9 cellular contexts compared by ENCODE assay signal in the genomic region with DNA sequence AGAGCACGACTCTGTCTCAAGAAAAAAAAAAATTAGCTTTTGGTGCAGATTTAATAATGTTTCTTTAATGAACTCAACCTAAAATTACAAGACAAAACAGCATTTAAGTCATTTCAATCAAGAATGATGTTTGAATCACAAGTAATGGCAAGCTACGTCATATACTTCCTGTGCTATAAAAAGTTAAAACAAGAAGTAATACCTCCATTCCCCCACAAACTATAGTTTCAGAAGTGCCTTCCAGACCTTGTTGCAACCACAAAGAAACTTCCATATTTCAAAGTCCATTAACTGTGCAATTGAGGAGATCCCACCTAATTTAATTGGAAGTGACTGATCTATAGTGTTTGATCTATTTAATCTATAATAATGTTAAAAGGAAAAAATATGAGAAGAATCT. TPM values are rescaled to one million over a fixed set of nuclear protein-coding genes. Genes with fewer than 3 reads are reported as not detected.
A peak's percentile ranks its signal among the peaks of the same experiment; 100 is the strongest.
DNase-seq lines count a peak whose midpoint lies in the region; ATAC-seq and TF ChIP-seq lines count a peak whose summit lies in the region.
"Had no signal": no experiment of that assay in that cellular context is flagged by ENCODE, and none has a peak within 500 bp of the region (broad histone marks: within the 10 kb centered on the region; RNA-seq: fewer than 3 reads in every experiment).

No MANE protein-coding gene starts in this region.

- no peaks in the 10 kb centered on the region for H3K36me3 Mint-ChIP-seq in natural killer cell
- H3K36me3 Mint-ChIP-seq in natural killer cell treated with Interleukin-12 subunit alpha and Interleukin-12 subunit beta and Interleukin-15 and Interleukin-18, amount 100 ng/mL, for 72 hours, result no peaks in the 10 kb centered on the region

- no peaks in the 10 kb centered on the region for H3K9me3 Mint-ChIP-seq in natural killer cell
- H3K9me3 Mint-ChIP-seq in natural killer cell treated with Interleukin-12 subunit alpha and Interleukin-12 subunit beta and Interleukin-15 and Interleukin-18, amount 100 ng/mL, for 72 hours, result no peaks in the 10 kb centered on the region

- H3K27me3 Mint-ChIP-seq in natural killer cell (ENCODE audit: low read depth in 2 of 2), result no peaks in the 10 kb centered on the region
- H3K27me3 Mint-ChIP-seq in natural killer cell treated with Interleukin-12 subunit alpha and Interleukin-12 subunit beta and Interleukin-15 and Interleukin-18, amount 100 ng/mL, for 72 hours, result no peaks in the 10 kb centered on the region

- ATAC-seq in natural killer cell, result peak; percentile 75 to 93 (median 81)
- no peak for ATAC-seq in natural killer cell treated with Interleukin-12 subunit alpha and Interleukin-12 subunit beta and Interleukin-15 and Interleukin-18, amount 100 ng/mL, for 72 hours
- peak; percentile 56 for ATAC-seq in HG03064 (IDR thresholded peaks at IDR 0.05; ENCODE audit: low read depth, unreplicated experiment)
- no peak for ATAC-seq in HG02642 (IDR thresholded peaks at IDR 0.05; ENCODE audit: poor library complexity, unreplicated experiment)
- no peak for ATAC-seq in mucosa of descending colon
- ATAC-seq in upper lobe of left lung (ENCODE audit: low FRiP score in 2 of 2), result no peak

- peak overlapping the region; percentile 74 to 79 for H3K27ac Mint-ChIP-seq in natural killer cell
- H3K27ac Mint-ChIP-seq in natural killer cell treated with Interleukin-12 subunit alpha and Interleukin-12 subunit beta and Interleukin-15 and Interleukin-18, amount 100 ng/mL, for 72 hours, result no peak overlapping the region

- no peak for TF ChIP-seq EP300 in upper lobe of left lung (IDR thresholded peaks at IDR 0.05)

- intact Hi-C loops in natural killer cell (cut with micrococcal nuclease), result loop anchor here (1.0 kb wide), 1 partner anchor 15 kb away; a partner anchor contains a TSS
- intact Hi-C loops in mucosa of descending colon (cut with DNase I, micrococcal nuclease), result no loop called here

- H3K4me1 ChIP-seq in OCI-LY3 (ENCODE audit: low read length) (peaks cover 15% of the 10 kb centered on the region), mucosa of descending colon (ENCODE audit: low read depth) (no peaks in the 10 kb centered on the region), upper lobe of left lung (peaks cover 0 to 3% (median 0%) of the 10 kb centered on the region in 4 donors)

- 73 to 81% methylated on average over 2 of the region's 2 CpGs for WGBS in upper lobe of left lung, 2 donors

- peak overlapping the region; percentile 10; the same call in 1 of the 2 replicates for H3K4me2 ChIP-seq in OCI-LY3 (ENCODE audit: low read length)

- TF ChIP-seq POLR2A in upper lobe of left lung (IDR thresholded peaks at IDR 0.05), result no peak

- H3K79me2 ChIP-seq in OCI-LY3 (ENCODE audit: low read length), result peaks cover 75% of the 10 kb centered on the region

- H3K27me3 ChIP-seq in OCI-LY3 (ENCODE audit: low read depth, low read length) (no peaks in the 10 kb centered on the region), upper lobe of left lung (no peaks in the 10 kb centered on the region)

- peaks cover 52% of the 10 kb centered on the region for H4K20me1 ChIP-seq in OCI-LY3 (ENCODE audit: insufficient read depth, low read length)

- H2AFZ ChIP-seq in OCI-LY3 (ENCODE audit: low read depth, low read length), result no peak overlapping the region

- DNase-seq in natural killer cell, result no peak
- no peak for DNase-seq in natural killer cell treated with Interleukin-12 subunit alpha and Interleukin-12 subunit beta and Interleukin-15 and Interleukin-18, amount 100 ng/mL, for 72 hours (ENCODE audit: low spot score)
- DNase-seq in mucosa of descending colon, result no peak
- no peak for DNase-seq in medulla oblongata (ENCODE audit: extremely low spot score)
- DNase-seq in upper lobe of left lung, result no peak
- DNase-seq: head of caudate nucleus had no signal

- TF ChIP-seq CTCF in natural killer cell (IDR thresholded peaks at IDR 0.05), result no peak
- no peak for TF ChIP-seq CTCF in OCI-LY3 (IDR thresholded peaks at IDR 0.05; ENCODE audit: low read depth, low read length)
- no peak for TF ChIP-seq CTCF in mucosa of descending colon (IDR thresholded peaks at IDR 0.05)
- TF ChIP-seq CTCF in upper lobe of left lung (IDR thresholded peaks at IDR 0.05), result no peak

- H3K27ac ChIP-seq in OCI-LY3 (ENCODE audit: low read length) (no peak overlapping the region), upper lobe of left lung (no peak overlapping the region)

- H3K36me3 ChIP-seq in OCI-LY3 (replicated peaks; ENCODE audit: low read depth, low read length) (no peaks in the 10 kb centered on the region), mucosa of descending colon (ENCODE audit: low read depth) (no peaks in the 10 kb centered on the region), upper lobe of left lung (peaks cover 0 to 8% (median 0%) of the 10 kb centered on the region in 4 donors)

- no peak overlapping the region for H3K9ac ChIP-seq in OCI-LY3 (ENCODE audit: low read length)

- H3K4me3 Mint-ChIP-seq in natural killer cell, result no peak overlapping the region
- H3K4me3 Mint-ChIP-seq in natural killer cell treated with Interleukin-12 subunit alpha and Interleukin-12 subunit beta and Interleukin-15 and Interleukin-18, amount 100 ng/mL, for 72 hours, result no peak overlapping the region

- no peak overlapping the region for H3K4me3 ChIP-seq in OCI-LY3 (ENCODE audit: low read length)
- no peak overlapping the region for H3K4me3 ChIP-seq in mucosa of descending colon
- no peak overlapping the region for H3K4me3 ChIP-seq in upper lobe of left lung

- peaks cover 45 to 47% of the 10 kb centered on the region in 2 donors for H3K4me1 Mint-ChIP-seq in natural killer cell
- H3K4me1 Mint-ChIP-seq in natural killer cell treated with Interleukin-12 subunit alpha and Interleukin-12 subunit beta and Interleukin-15 and Interleukin-18, amount 100 ng/mL, for 72 hours (ENCODE audit: low read depth in 2 of 2), result peaks cover 27 to 39% of the 10 kb centered on the region in 2 donors

- H3K9me3 ChIP-seq in OCI-LY3 (ENCODE audit: insufficient read depth, low read length) (no peaks in the 10 kb centered on the region), mucosa of descending colon (no peaks in the 10 kb centered on the region), upper lobe of left lung (no peaks in the 10 kb centered on the region)

RNA-seq across cellular contexts. Expression of a gene that starts 15.1 kb away (rescaled TPM):
- total RNA-seq in natural killer cell (100 to 1,000 TPM; 122 to 165 (median 145) TPM), mucosa of descending colon (100 to 1,000 TPM in 1 of 3 donors, 10 to 100 TPM in 2; 83.3 to 119 (median 91.4) TPM), upper lobe of left lung (100 to 1,000 TPM in 4 of 6 donors, 10 to 100 TPM in 2; 52.5 to 149 (median 106) TPM)
- total RNA-seq in natural killer cell treated with Interleukin-12 subunit alpha and Interleukin-12 subunit beta and Interleukin-15 and Interleukin-18, amount 100 ng/mL, for 72 hours, result 100 to 1,000 TPM; 173 to 204 TPM

Comparison
In these comparisons a context has a peak if more than half of its experiments do, and no peak if none do; other contexts are left out.
1. ATAC-seq: peak in natural killer cell (3 of 3) and HG03064 (single experiment); none in natural killer cell treated with Interleukin-12 subunit alpha and Interleukin-12 subunit beta and Interleukin-15 and Interleukin-18, amount 100 ng/mL, for 72 hours (0 of 2), HG02642 (single experiment), mucosa of descending colon (single experiment) and upper lobe of left lung (0 of 2).
2. H3K27ac Mint-ChIP-seq: peak in natural killer cell (2 of 2); none in natural killer cell treated with Interleukin-12 subunit alpha and Interleukin-12 subunit beta and Interleukin-15 and Interleukin-18, amount 100 ng/mL, for 72 hours (0 of 2).